ENCODE assay signal across 22 cellular contexts in genomic region chr19:33458807-33459206, GRCh38.
A peak's percentile ranks its signal among the peaks of the same experiment; 100 is the strongest.
DNase-seq lines count a peak whose midpoint lies in the region; ATAC-seq, FAIRE-seq and TF ChIP-seq lines count a peak whose summit lies in the region.
"Had no signal": no experiment of that assay in that cellular context is flagged by ENCODE, and none has a peak within 500 bp of the region (broad histone marks: within the 10 kb centered on the region; RNA-seq: fewer than 3 reads in every experiment).

No MANE protein-coding gene starts in this region.

- CTCF ChIA-PET in H1 (lab: Charles Lee; ENCODE audit: partially characterized antibody), result interaction anchor here (1.1 kb wide), 1 partner anchor 309 kb away, joined by 4 read pairs; no protein-coding TSS in a partner anchor

- H3K79me2 ChIP-seq in H1 (ENCODE audit: control insufficient read depth in 1 of 2, insufficient read depth in 2 of 2, low read length in 2 of 2), result no peaks in the 10 kb centered on the region

- peak; percentile 50 for DNase-seq in activated effector memory CD4-positive, alpha-beta T cell treated with anti-CD3 and anti-CD28 coated beads, Interleukin-2, amount 50 U/mL, for 16 hours
- no peak for DNase-seq in activated effector memory CD4-positive, alpha-beta T cell treated with Interleukin-2 at 50 U/mL for 16 hours
- no peak for DNase-seq in H1 (ENCODE audit: low read depth in 1 of 2, low spot score in 2 of 2)
- DNase-seq in lower lobe of right lung, result peak; percentile 14
- DNase-seq in spleen, result peak; percentile 52
- no peak for DNase-seq in NCI-H1092 treated with DMSO at 0.1 percent for 48 hours (lab: John Stamatoyannopoulos, UW)
- no peak for DNase-seq in RKO (ENCODE audit: low spot score)
- DNase-seq: BE2C; DMS53; GDM1; KG1; NCI-H1092; NCI-H1436 treated with DMSO at 0.1 percent for 48 hours; NCI-H1930; NCI-H226; NCI-H774; NK-92 treated with Interleukin-12 subunit alpha and Interleukin-12 subunit beta, amount 100 ng/mL, for 24 hours had no signal

- ATAC-seq in lower lobe of right lung (no peak), GM21529 (IDR thresholded peaks at IDR 0.05; ENCODE audit: unreplicated experiment) (no peak)
- ATAC-seq: GM23338, Panc1 had no signal

- TF ChIP-seq POLR2A in H1 (IDR thresholded peaks at IDR 0.05; ENCODE audit: control extremely low read depth in 1 of 2, low read depth in 2 of 2, low read length in 2 of 2), result no peak
- TF ChIP-seq POLR2A in spleen (IDR thresholded peaks at IDR 0.05), result no peak

- no peak overlapping the region for H3K27ac ChIP-seq in H1 (ENCODE audit: low read depth, low read length)
- no peak overlapping the region for H3K27ac ChIP-seq in lower lobe of right lung
- H3K27ac ChIP-seq in spleen, result no peak overlapping the region

- no peak overlapping the region for H3K56ac ChIP-seq in H1 (replicated peaks; ENCODE audit: insufficient read length, low read depth, low read length)

- FAIRE-seq in H1 (lab: Jason Lieb, UNC), result no peak
- FAIRE-seq: D721Med, GM18507 had no signal

- H3K4me1 ChIP-seq in H1 (replicated peaks in 1 of 4; ENCODE audit: control insufficient read depth in 3 of 4, insufficient read depth in 4 of 4, low read length in 3 of 4) (no peaks in the 10 kb centered on the region), lower lobe of right lung (no peaks in the 10 kb centered on the region), spleen (no peaks in the 10 kb centered on the region)
- H3K4me1 ChIP-seq: BE2C had no signal

- H3K36me3 ChIP-seq in H1 (ENCODE audit: control insufficient read depth in 2 of 4, insufficient read depth in 4 of 4, low read length in 3 of 4) (peaks cover 0 to 7% (median 0%) of the 10 kb centered on the region in 4 experiments; a peak in 4 of 8 replicates), lower lobe of right lung (peaks cover 23% of the 10 kb centered on the region), spleen (peaks cover 0 to 52% (median 22%) of the 10 kb centered on the region in 6 donors)

- no peak overlapping the region for H2BK120ac ChIP-seq in H1 (replicated peaks; ENCODE audit: low read depth, low read length)

- no peaks in the 10 kb centered on the region for H3K79me1 ChIP-seq in H1 (ENCODE audit: low read depth, low read length)

- H3K4me2 ChIP-seq in H1 (ENCODE audit: insufficient read depth in 1 of 2, low read depth in 2 of 2, low read length in 2 of 2), result no peak overlapping the region
- H3K4me2 ChIP-seq: GM23338 had no signal

- H4K5ac ChIP-seq in H1 (ENCODE audit: insufficient read length, low read depth, low read length), result no peak overlapping the region

- no peak overlapping the region for H2AK5ac ChIP-seq in H1 (ENCODE audit: low read depth, low read length)

- TF ChIP-seq CTCF in H1 (IDR thresholded peaks at IDR 0.05; ENCODE audit: control extremely low read depth in 1 of 3, insufficient read depth in 1 of 3, low read depth in 1 of 3, low read length in 3 of 3), result no peak
- TF ChIP-seq CTCF in lower lobe of right lung (IDR thresholded peaks at IDR 0.05), result no peak
- no peak for TF ChIP-seq CTCF in spleen (IDR thresholded peaks at IDR 0.05 in 8 of 11, conservative IDR thresholded peaks at IDR 0.05 in 3 of 11)

- H3K9ac ChIP-seq in H1 (replicated peaks in 1 of 4; ENCODE audit: extremely low read depth in 1 of 4, low read depth in 3 of 4, low read length in 3 of 4), result no peak overlapping the region

- H4K91ac ChIP-seq in H1 (replicated peaks; ENCODE audit: insufficient read length, low read length), result no peak overlapping the region

- no peak overlapping the region for H2BK15ac ChIP-seq in H1 (ENCODE audit: low read length)

- H3K4ac ChIP-seq in H1 (replicated peaks; ENCODE audit: insufficient read length, low read depth, low read length), result no peak overlapping the region

- no peak overlapping the region for H2AFZ ChIP-seq in H1 (ENCODE audit: low read length)
- H2AFZ ChIP-seq: GM23338 had no signal

- no peak for TF ChIP-seq RAD21 in H1 (IDR thresholded peaks at IDR 0.05 in 1 of 2, conservative IDR thresholded peaks at IDR 0.05 in 1 of 2; ENCODE audit: low read depth in 2 of 2, low read length in 2 of 2)

- no peak overlapping the region for H3K14ac ChIP-seq in H1 (ENCODE audit: insufficient read length)

- H3K4me3 ChIP-seq in H1 (ENCODE audit: extremely low read depth in 1 of 4, insufficient read depth in 2 of 4, low read depth in 3 of 4, low read length in 4 of 4), result no peak overlapping the region
- no peak overlapping the region for H3K4me3 ChIP-seq in lower lobe of right lung
- H3K4me3 ChIP-seq in spleen, result no peak overlapping the region
- H3K4me3 ChIP-seq: GM23338 had no signal

- 88% methylated on average over 9 of the region's 12 CpGs; no CpG with 5 or more reads in 1 of the 2 experiments for WGBS in H1 (ENCODE audit: extremely low coverage in 1 of 2, insufficient coverage in 1 of 2, insufficient read length in 1 of 2, insufficient replicate concordance in 2 of 2, low coverage in 1 of 2, low lambda C conversion rate in 2 of 2, missing lambda C conversion rate in 1 of 2), 2 experiments
- 84 to 95% (median 91%) methylated on average over 11 to 12 of the region's 12 CpGs for WGBS in spleen, 5 donors

- 0 out of 2 replicates have a peak overlapping the region, but pooled peaks have one; percentile 3 for H2BK12ac ChIP-seq in H1 (ENCODE audit: low read depth, low read length)

- H3K18ac ChIP-seq in H1 (ENCODE audit: extremely low read depth, low read length), result no peak overlapping the region

- H2BK20ac ChIP-seq in H1 (ENCODE audit: low read length), result 0 out of 2 replicates have a peak overlapping the region, but pooled peaks have one; percentile 15

- TF ChIP-seq EP300 in H1 (IDR thresholded peaks at IDR 0.05; ENCODE audit: borderline replicate concordance in 1 of 2, low read depth in 2 of 2, low read length in 2 of 2), result no peak

- H3K23me2 ChIP-seq in H1 (ENCODE audit: low read depth, low read length), result peaks cover 8% of the 10 kb centered on the region; the same call in 1 of the 2 replicates

- H4K8ac ChIP-seq in H1 (ENCODE audit: extremely low read depth, insufficient read depth, low read length), result no peak overlapping the region

- intact Hi-C loops in lower lobe of right lung (cut with DNase I) (no loop called here), spleen (cut with DNase I; ENCODE audit: low total_unique reads) (no loop called here)

- H3K9me3 ChIP-seq in H1 (ENCODE audit: insufficient read depth in 2 of 2, low read depth in 1 of 2, low read length in 1 of 2) (no peaks in the 10 kb centered on the region), lower lobe of right lung (no peaks in the 10 kb centered on the region), spleen (no peaks in the 10 kb centered on the region)
- H3K9me3 ChIP-seq: BE2C had no signal

- POLR2A ChIA-PET in H1 (lab: Charles Lee; ENCODE audit: partially characterized antibody), result interaction anchor here (1.7 kb wide), 1 partner anchor 11 kb away, joined by 5 read pairs; no protein-coding TSS in a partner anchor

- peaks cover 0 to 12% of the 10 kb centered on the region in 2 experiments for H4K20me1 ChIP-seq in H1 (replicated peaks in 1 of 2; ENCODE audit: control insufficient read depth in 1 of 2, insufficient read depth in 2 of 2, low read length in 2 of 2)

- H3K27me3 ChIP-seq in H1 (replicated peaks in 1 of 4; ENCODE audit: control insufficient read depth in 3 of 4, extremely low read depth in 1 of 4, insufficient read depth in 3 of 4, low read length in 3 of 4), result no peaks in the 10 kb centered on the region; a peak in 1 of 7 replicates
- H3K27me3 ChIP-seq in lower lobe of right lung (ENCODE audit: low read depth), result no peaks in the 10 kb centered on the region
- H3K27me3 ChIP-seq in spleen (replicated peaks in 1 of 7), result no peaks in the 10 kb centered on the region
- H3K27me3 ChIP-seq: BE2C had no signal

- no peak overlapping the region for H3K23ac ChIP-seq in H1 (ENCODE audit: insufficient read length)

- H2BK5ac ChIP-seq in H1 (ENCODE audit: low read depth, low read length), result no peak overlapping the region

TF ChIP-seq in H1, 55 proteins besides CTCF, POLR2A, EP300 and RAD21:
- no peak for TF ChIP-seq KDM4A (IDR thresholded peaks at IDR 0.05; ENCODE audit: low read depth, low read length, severe bottlenecking)
- TF ChIP-seq GTF2F1 (IDR thresholded peaks at IDR 0.05; ENCODE audit: borderline replicate concordance, low read depth, low read length), result no peak
- no peak for TF ChIP-seq RNF2 (IDR thresholded peaks at IDR 0.05; ENCODE audit: borderline replicate concordance, low read depth, low read length, missing control alignments, poor library complexity, severe bottlenecking)
- TF ChIP-seq CHD2 (IDR thresholded peaks at IDR 0.05; ENCODE audit: low read length), result no peak
- no peak for TF ChIP-seq MAX (IDR thresholded peaks at IDR 0.05)
- TF ChIP-seq SRF (IDR thresholded peaks at IDR 0.05; ENCODE audit: low read depth, low read length), result no peak
- no peak for TF ChIP-seq E2F6 (IDR thresholded peaks at IDR 0.05)
- TF ChIP-seq CHD1 (IDR thresholded peaks at IDR 0.05; ENCODE audit: low read depth, low read length), result no peak

Comparison
In these comparisons a context has a peak if more than half of its experiments do, and no peak if none do; other contexts are left out.
1. DNase-seq: peak in activated effector memory CD4-positive, alpha-beta T cell treated with anti-CD3 and anti-CD28 coated beads, Interleukin-2, amount 50 U/mL, for 16 hours (single experiment), lower lobe of right lung (single experiment) and spleen (single experiment); none in activated effector memory CD4-positive, alpha-beta T cell treated with Interleukin-2 at 50 U/mL for 16 hours (single experiment), H1 (0 of 2), NCI-H1092 treated with DMSO at 0.1 percent for 48 hours (single experiment) and RKO (single experiment).